1 cellular context compared by ENCODE assay signal in genomic region chr9:70061776-70062175, GRCh38.
TF ChIP-seq lines count a peak whose summit lies in the region.

No MANE protein-coding gene starts in this region.

TF ChIP-seq in IMR-90, 13 proteins besides CTCF, POLR2A, EP300 and RAD21:
- no peak for TF ChIP-seq MAZ (IDR thresholded peaks at IDR 0.05; ENCODE audit: borderline replicate concordance, low read depth, low read length)
- TF ChIP-seq BHLHE40 (IDR thresholded peaks at IDR 0.05; ENCODE audit: low read depth, low read length) = no peak
- TF ChIP-seq NFE2L2 (IDR thresholded peaks at IDR 0.05; ENCODE audit: low read depth, low read length) = no peak
- TF ChIP-seq MAFK (IDR thresholded peaks at IDR 0.05; ENCODE audit: low read depth, low read length) = no peak
- TF ChIP-seq MXI1 (IDR thresholded peaks at IDR 0.05; ENCODE audit: borderline replicate concordance, low read depth, low read length) = no peak
- no peak for TF ChIP-seq CEBPB (IDR thresholded peaks at IDR 0.05; ENCODE audit: low read depth, low read length)
- TF ChIP-seq FOS (IDR thresholded peaks at IDR 0.05; ENCODE audit: low read depth, low read length) = no peak
- no peak for TF ChIP-seq RFX5 (IDR thresholded peaks at IDR 0.05; ENCODE audit: low read depth, low read length)
- TF ChIP-seq RCOR1 (IDR thresholded peaks at IDR 0.05; ENCODE audit: insufficient replicate concordance, low read length) = no peak
- TF ChIP-seq ELK1 (IDR thresholded peaks at IDR 0.05; ENCODE audit: borderline replicate concordance, low read depth, low read length) = no peak
- no peak for TF ChIP-seq CHD1 (IDR thresholded peaks at IDR 0.05; ENCODE audit: low read depth, low read length)
- no peak for TF ChIP-seq SMC3 (IDR thresholded peaks at IDR 0.05; ENCODE audit: low read depth, low read length)
- TF ChIP-seq, protein P1, sequence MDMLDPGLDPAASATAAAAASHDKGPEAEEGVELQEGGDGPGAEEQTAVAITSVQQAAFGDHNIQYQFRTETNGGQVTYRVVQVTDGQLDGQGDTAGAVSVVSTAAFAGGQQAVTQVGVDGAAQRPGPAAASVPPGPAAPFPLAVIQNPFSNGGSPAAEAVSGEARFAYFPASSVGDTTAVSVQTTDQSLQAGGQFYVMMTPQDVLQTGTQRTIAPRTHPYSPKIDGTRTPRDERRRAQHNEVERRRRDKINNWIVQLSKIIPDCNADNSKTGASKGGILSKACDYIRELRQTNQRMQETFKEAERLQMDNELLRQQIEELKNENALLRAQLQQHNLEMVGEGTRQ (IDR thresholded peaks at IDR 0.05; ENCODE audit: low read depth, low read length) = no peak
TF ChIP-seq in IMR-90: peak in this region for 0.
